8 cellular contexts compared by ENCODE assay signal in the genomic region with DNA sequence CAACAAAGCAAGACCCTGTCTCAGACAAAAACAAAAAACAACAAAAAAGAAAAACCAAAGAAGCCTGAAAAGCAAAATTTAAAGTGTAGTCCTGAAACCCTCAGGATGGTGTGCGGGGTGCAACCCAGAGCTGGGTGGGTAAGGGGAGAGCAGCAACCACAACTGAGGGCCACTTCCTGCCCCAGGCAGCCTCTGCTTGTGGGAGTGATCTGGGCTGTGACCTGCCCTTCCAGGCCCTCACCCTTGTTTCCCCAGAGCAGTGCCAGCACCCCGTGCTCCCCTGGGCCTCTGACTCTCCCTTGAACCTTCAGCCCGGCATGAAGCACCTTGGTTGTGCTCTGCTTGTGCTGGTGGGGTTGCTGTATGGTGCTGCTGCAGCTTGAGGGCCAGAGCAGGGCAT. TPM values are rescaled to one million over a fixed set of nuclear protein-coding genes. Genes with fewer than 3 reads are reported as not detected.
DNase-seq lines count a peak whose midpoint lies in the region; ATAC-seq, FAIRE-seq and TF ChIP-seq lines count a peak whose summit lies in the region.
"Not testable (repeated sequence)": the region's sequence is repeated elsewhere in the genome, so short reads cannot be mapped to it uniquely, and the experiment has no call there.

No MANE protein-coding gene starts in this region.

- H3K4me1 ChIP-seq in PC-9 (replicated peaks; ENCODE audit: insufficient read depth): peaks cover 27% of the 10 kb centered on the region

- H3K27ac ChIP-seq in AG04450 (ENCODE audit: low read depth, low read length): peak overlapping the region; percentile 11
- not testable (repeated sequence) for H3K27ac ChIP-seq in PC-9

- intact Hi-C loops in PC-9 (cut with micrococcal nuclease; ENCODE audit: unreplicated experiment); activated CD4-positive, alpha-beta T cell treated with anti-CD3 and anti-CD28 coated beads, Interleukin-2, amount 10 ng/mL, durations not matched to agents 24 days and 14 days (cut with micrococcal nuclease); dendritic cell treated with granulocyte-macrophage colony-stimulating factor and Interleukin-4, amounts not matched to agents 40 ng/mL and 50 ng/mL, for 4 days (cut with micrococcal nuclease): not testable (repeated sequence)

- FAIRE-seq in GM12892 (lab: Jason Lieb, UNC): peak; percentile 90

- H3K27ac Mint-ChIP-seq in HFFc6: 0 out of 2 replicates have a peak overlapping the region, but pooled peaks have one; percentile 91
- peak overlapping the region; percentile 76 for H3K27ac Mint-ChIP-seq in activated CD4-positive, alpha-beta T cell treated with anti-CD3 and anti-CD28 coated beads, Interleukin-2, amount 10 ng/mL, durations not matched to agents 24 days and 14 days
- H3K27ac Mint-ChIP-seq in dendritic cell treated with granulocyte-macrophage colony-stimulating factor and Interleukin-4, amounts not matched to agents 40 ng/mL and 50 ng/mL, for 4 days: peak overlapping the region; percentile 8
- peak overlapping the region; percentile 81 to 86 for H3K27ac Mint-ChIP-seq in natural killer cell treated with Interleukin-12 subunit alpha and Interleukin-12 subunit beta and Interleukin-15 and Interleukin-18, amount 100 ng/mL, for 72 hours

- not testable (repeated sequence) for H3K9me3 ChIP-seq in AG04450 (ENCODE audit: control insufficient read depth, insufficient read depth, low read length); PC-9 (ENCODE audit: insufficient read depth, low read depth)

- H3K9me2 ChIP-seq in PC-9 (ENCODE audit: insufficient read depth): not testable (repeated sequence)

- H3K36me3 ChIP-seq in PC-9 (ENCODE audit: low read depth): not testable (repeated sequence)

- not testable (repeated sequence) for H3K27me3 Mint-ChIP-seq in HFFc6 (ENCODE audit: insufficient read depth); activated CD4-positive, alpha-beta T cell treated with anti-CD3 and anti-CD28 coated beads, Interleukin-2, amount 10 ng/mL, durations not matched to agents 24 days and 14 days; dendritic cell treated with granulocyte-macrophage colony-stimulating factor and Interleukin-4, amounts not matched to agents 40 ng/mL and 50 ng/mL, for 4 days; natural killer cell treated with Interleukin-12 subunit alpha and Interleukin-12 subunit beta and Interleukin-15 and Interleukin-18, amount 100 ng/mL, for 72 hours

- H3K4me3 Mint-ChIP-seq in HFFc6: not testable (repeated sequence)
- peak overlapping the region; percentile 67 for H3K4me3 Mint-ChIP-seq in activated CD4-positive, alpha-beta T cell treated with anti-CD3 and anti-CD28 coated beads, Interleukin-2, amount 10 ng/mL, durations not matched to agents 24 days and 14 days
- peak overlapping the region; percentile 30 for H3K4me3 Mint-ChIP-seq in dendritic cell treated with granulocyte-macrophage colony-stimulating factor and Interleukin-4, amounts not matched to agents 40 ng/mL and 50 ng/mL, for 4 days
- peak overlapping the region; percentile 78 for H3K4me3 Mint-ChIP-seq in natural killer cell treated with Interleukin-12 subunit alpha and Interleukin-12 subunit beta and Interleukin-15 and Interleukin-18, amount 100 ng/mL, for 72 hours

- not testable (repeated sequence) for H3K4me3 ChIP-seq in AG04450 (ENCODE audit: low read depth, low read length); PC-9

- POLR2A ChIA-PET in AG04450 (lab: Yijun Ruan, JAX); PC-9 (lab: Charles Lee; ENCODE audit: unreplicated experiment): not testable (repeated sequence)

- TF ChIP-seq CTCF in AG04450 (IDR thresholded peaks at IDR 0.05; ENCODE audit: low read depth, low read length); HFFc6 (IDR thresholded peaks at IDR 0.05); PC-9 (conservative IDR thresholded peaks at IDR 0.05): not testable (repeated sequence)

- peaks cover 13% of the 10 kb centered on the region for H4K20me1 ChIP-seq in PC-9 (ENCODE audit: insufficient read depth)

- not testable (repeated sequence) for TF ChIP-seq POLR2A in GM12892 (IDR thresholded peaks at IDR 0.05; ENCODE audit: low read depth, low read length)

- peak overlapping the region; percentile 70; the same call in 1 of the 2 replicates for H3K4me2 ChIP-seq in PC-9

- CTCF ChIA-PET in AG04450 (lab: Charles Lee): not testable (repeated sequence)
- CTCF ChIA-PET in PC-9 (lab: Charles Lee): interaction anchor here (0.6 kb wide), 1 partner anchor 13 kb away, joined by 3 read pairs; no protein-coding TSS in a partner anchor

- not testable (repeated sequence) for H3K36me3 Mint-ChIP-seq in HFFc6 (ENCODE audit: low read depth); activated CD4-positive, alpha-beta T cell treated with anti-CD3 and anti-CD28 coated beads, Interleukin-2, amount 10 ng/mL, durations not matched to agents 24 days and 14 days (ENCODE audit: low read depth); natural killer cell treated with Interleukin-12 subunit alpha and Interleukin-12 subunit beta and Interleukin-15 and Interleukin-18, amount 100 ng/mL, for 72 hours
- peaks cover 22% of the 10 kb centered on the region for H3K36me3 Mint-ChIP-seq in dendritic cell treated with granulocyte-macrophage colony-stimulating factor and Interleukin-4, amounts not matched to agents 40 ng/mL and 50 ng/mL, for 4 days (ENCODE audit: low read depth)

- H3F3A ChIP-seq in PC-9 (ENCODE audit: insufficient read depth, low read depth): not testable (repeated sequence)

- H3K9me3 Mint-ChIP-seq in HFFc6; activated CD4-positive, alpha-beta T cell treated with anti-CD3 and anti-CD28 coated beads, Interleukin-2, amount 10 ng/mL, durations not matched to agents 24 days and 14 days; dendritic cell treated with granulocyte-macrophage colony-stimulating factor and Interleukin-4, amounts not matched to agents 40 ng/mL and 50 ng/mL, for 4 days; natural killer cell treated with Interleukin-12 subunit alpha and Interleukin-12 subunit beta and Interleukin-15 and Interleukin-18, amount 100 ng/mL, for 72 hours: not testable (repeated sequence)

- peak; percentile 74 to 78 for ATAC-seq in natural killer cell treated with Interleukin-12 subunit alpha and Interleukin-12 subunit beta and Interleukin-15 and Interleukin-18, amount 100 ng/mL, for 72 hours

- not testable (repeated sequence) for H2AFZ ChIP-seq in PC-9

- not testable (repeated sequence) for BruUV-seq in PC-9 (replicated peaks; lab: Mats Ljungman, UMichigan)

- not testable (repeated sequence) for DNase-seq in AG04450 (ENCODE audit: low read depth, low spot score); GM12892 (ENCODE audit: insufficient read length); HFFc6; PC-9
- DNase-seq in activated CD4-positive, alpha-beta T cell treated with anti-CD3 and anti-CD28 coated beads, Interleukin-2, amount 10 ng/mL, durations not matched to agents 24 days and 14 days: peak; percentile 85
- DNase-seq in activated effector memory CD4-positive, alpha-beta T cell treated with Interleukin-2 at 50 U/mL for 16 hours: peak; percentile 33
- DNase-seq in natural killer cell treated with Interleukin-12 subunit alpha and Interleukin-12 subunit beta and Interleukin-15 and Interleukin-18, amount 100 ng/mL, for 72 hours (ENCODE audit: low spot score): peak; percentile 55

- H3K27me3 ChIP-seq in AG04450 (ENCODE audit: control insufficient read depth, insufficient read depth, low read length); PC-9 (ENCODE audit: insufficient read depth, low read depth): not testable (repeated sequence)

- H3K79me2 ChIP-seq in PC-9 (ENCODE audit: low read depth): peaks cover 61% of the 10 kb centered on the region

- peaks cover 53% of the 10 kb centered on the region for H3K4me1 Mint-ChIP-seq in HFFc6 (ENCODE audit: low read depth)
- peaks cover 74% of the 10 kb centered on the region for H3K4me1 Mint-ChIP-seq in activated CD4-positive, alpha-beta T cell treated with anti-CD3 and anti-CD28 coated beads, Interleukin-2, amount 10 ng/mL, durations not matched to agents 24 days and 14 days
- peaks cover 77% of the 10 kb centered on the region for H3K4me1 Mint-ChIP-seq in dendritic cell treated with granulocyte-macrophage colony-stimulating factor and Interleukin-4, amounts not matched to agents 40 ng/mL and 50 ng/mL, for 4 days (ENCODE audit: low read depth)
- H3K4me1 Mint-ChIP-seq in natural killer cell treated with Interleukin-12 subunit alpha and Interleukin-12 subunit beta and Interleukin-15 and Interleukin-18, amount 100 ng/mL, for 72 hours (ENCODE audit: low read depth in 2 of 2): peaks cover 59 to 63% of the 10 kb centered on the region in 2 donors

RNA-seq across cellular contexts. Expression of gene BAHD1, which starts 13.2 kb away (rescaled TPM):
- polyA plus RNA-seq in AG04450 (2011; rRNA removed): 2.8 and 4.2 TPM in 2 replicates
- polyA minus RNA-seq in AG04450 (2011; rRNA and poly(A)+ RNA removed): 4.3 and 6.8 TPM in 2 replicates
- polyA plus RNA-seq in GM12892 (2012; ENCODE audit: missing spikeins): 11.7 TPM
- total RNA-seq in HFFc6 (2021; fragmentation: NEBNext Ultra II Directional; extraction: Animal tissue kit (Norgen Biotek cat#: 25700)): 10 to 100 TPM; 12.7 to 14.4 (median 14.2) TPM
- total RNA-seq in PC-9 (2021): 17.3 and 19.1 TPM in 2 replicates
- total RNA-seq in activated CD4-positive, alpha-beta T cell treated with anti-CD3 and anti-CD28 coated beads, Interleukin-2, amount 10 ng/mL, durations not matched to agents 24 days and 14 days: 23.9 and 26.2 TPM in 2 replicates
- total RNA-seq in natural killer cell treated with Interleukin-12 subunit alpha and Interleukin-12 subunit beta and Interleukin-15 and Interleukin-18, amount 100 ng/mL, for 72 hours: 10 to 100 TPM; 27.9 to 29.2 TPM

RNA-seq across cellular contexts. Expression of gene CHST14, which starts 16.8 kb away (rescaled TPM):
- 19.8 and 21.7 TPM in 2 replicates for polyA plus RNA-seq in AG04450 (2011; rRNA removed)
- polyA minus RNA-seq in AG04450 (2011; rRNA and poly(A)+ RNA removed): 12.9 and 15.0 TPM in 2 replicates
- polyA plus RNA-seq in GM12892 (2012; ENCODE audit: missing spikeins): 6.0 TPM
- 10 to 100 TPM; 26.3 to 32.5 (median 28.4) TPM for total RNA-seq in HFFc6 (2021; fragmentation: NEBNext Ultra II Directional; extraction: Animal tissue kit (Norgen Biotek cat#: 25700))
- total RNA-seq in PC-9 (2021): 30.6 and 34.3 TPM in 2 replicates
- 9.0 and 9.7 TPM in 2 replicates for total RNA-seq in activated CD4-positive, alpha-beta T cell treated with anti-CD3 and anti-CD28 coated beads, Interleukin-2, amount 10 ng/mL, durations not matched to agents 24 days and 14 days
- total RNA-seq in natural killer cell treated with Interleukin-12 subunit alpha and Interleukin-12 subunit beta and Interleukin-15 and Interleukin-18, amount 100 ng/mL, for 72 hours: 10 to 100 TPM in 1 of 2 donors, 1 to 10 TPM in 1; 9.1 to 14.7 TPM

RNA-seq across cellular contexts. Expression of gene IVD, which starts 48.4 kb away (rescaled TPM):
- 49.3 and 49.4 TPM in 2 replicates for polyA plus RNA-seq in AG04450 (2011; rRNA removed)
- 46.3 and 72.3 TPM in 2 replicates for polyA minus RNA-seq in AG04450 (2011; rRNA and poly(A)+ RNA removed)
- polyA plus RNA-seq in GM12892 (2012; ENCODE audit: missing spikeins): 29.4 TPM
- total RNA-seq in HFFc6 (2021; fragmentation: NEBNext Ultra II Directional; extraction: Animal tissue kit (Norgen Biotek cat#: 25700)): 10 to 100 TPM; 48.5 to 69.9 (median 50.4) TPM
- total RNA-seq in PC-9 (2021): 82.5 and 83.7 TPM in 2 replicates
- 66.6 and 70.7 TPM in 2 replicates for total RNA-seq in activated CD4-positive, alpha-beta T cell treated with anti-CD3 and anti-CD28 coated beads, Interleukin-2, amount 10 ng/mL, durations not matched to agents 24 days and 14 days
- 100 to 1,000 TPM in 1 of 2 donors, 10 to 100 TPM in 1; 63.3 to 111 TPM for total RNA-seq in natural killer cell treated with Interleukin-12 subunit alpha and Interleukin-12 subunit beta and Interleukin-15 and Interleukin-18, amount 100 ng/mL, for 72 hours

Comparison
In these comparisons a context has a peak if more than half of its experiments do, and no peak if none do; other contexts are left out.
1. H3K27ac Mint-ChIP-seq: peak in every context shown above with its lines; median percentile 91 in HFFc6; 84 in natural killer cell treated with Interleukin-12 subunit alpha and Interleukin-12 subunit beta and Interleukin-15 and Interleukin-18, amount 100 ng/mL, for 72 hours; 76 in activated CD4-positive, alpha-beta T cell treated with anti-CD3 and anti-CD28 coated beads, Interleukin-2, amount 10 ng/mL, durations not matched to agents 24 days and 14 days; 8 in dendritic cell treated with granulocyte-macrophage colony-stimulating factor and Interleukin-4, amounts not matched to agents 40 ng/mL and 50 ng/mL, for 4 days.